22 cellular contexts compared by ENCODE assay signal in the genomic region with DNA sequence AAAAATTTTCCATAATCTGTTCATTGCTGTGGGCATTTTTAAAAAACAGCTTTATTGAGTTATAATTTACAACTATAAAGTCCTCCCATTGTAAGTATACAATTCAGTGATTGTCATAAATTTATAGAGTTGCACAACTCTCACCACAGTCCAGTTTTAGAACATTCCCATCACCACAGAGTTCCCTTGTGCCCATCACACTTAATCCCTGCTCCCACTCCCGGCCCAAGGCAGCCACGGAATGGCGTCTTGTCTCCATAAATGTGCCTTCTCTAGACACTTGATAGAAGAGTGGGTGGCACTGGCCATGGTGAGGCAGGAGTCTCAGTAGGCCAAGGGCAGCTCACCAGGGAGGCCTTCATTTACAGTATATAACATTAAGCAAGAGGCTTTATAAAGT. TPM values are rescaled to one million over a fixed set of nuclear protein-coding genes. Genes with fewer than 3 reads are reported as not detected.
"Had no signal": no experiment of that assay in that cellular context is flagged by ENCODE, and none has a peak within 500 bp of the region (broad histone marks: within the 10 kb centered on the region; RNA-seq: fewer than 3 reads in every experiment).

No MANE protein-coding gene starts in this region.

- H3K27ac ChIP-seq: gastroesophageal sphincter, heart left ventricle, left lung, tibial artery, vagina had no signal

- ATAC-seq: activated CD4-positive, CD25-positive, alpha-beta regulatory T cell treated with anti-CD3 and anti-CD28 coated beads, Interleukin-2, amount 50 U/mL, for 24 hours; activated naive CD8-positive, alpha-beta T cell treated with anti-CD3 and anti-CD28 coated beads, Interleukin-2, amount 50 U/mL, for 24 hours; gastroesophageal sphincter; heart left ventricle; left lung; mucosa of descending colon; naive thymus-derived CD8-positive, alpha-beta T cell; stimulated activated naive CD8-positive, alpha-beta T cell treated with anti-CD3 and anti-CD28 coated beads, Interleukin-15, Interleukin-2, amounts not matched to agents 100 U/mL and 50 U/mL, for 24 hours had no signal

- H3K27me3 ChIP-seq: dorsolateral prefrontal cortex, gastroesophageal sphincter, heart left ventricle, left lung, tibial artery, vagina had no signal

- H3K9me3 ChIP-seq: gastroesophageal sphincter, heart left ventricle, left lung, mucosa of descending colon, tibial artery, vagina had no signal

- DNase-seq: activated CD4-positive, alpha-beta T cell treated with anti-CD3 and anti-CD28 coated beads, Interleukin-2, amount 10 ng/mL, durations not matched to agents 7 days and 5 days; activated CD8-positive, alpha-beta memory T cell treated with anti-CD3 and anti-CD28 coated beads for 24 hours; activated CD8-positive, alpha-beta memory T cell treated with anti-CD3 and anti-CD28 coated beads, Interleukin-2, amount 50 U/mL, for 48 hours; activated effector memory CD4-positive, alpha-beta T cell treated with Interleukin-2 at 50 U/mL for 16 hours; activated naive CD4-positive, alpha-beta T cell treated with anti-CD3 and anti-CD28 coated beads, Interleukin-2, amount 10 ng/mL, durations not matched to agents 7 days and 5 days; activated naive CD8-positive, alpha-beta T cell treated with anti-CD3 and anti-CD28 coated beads, Interleukin-2, amount 50 U/mL, for 24 hours; activated T-cell treated with anti-CD3 and anti-CD28 coated beads, Interleukin-2, amount 50 U/mL, for 48 hours; heart left ventricle; left lung; mammary epithelial cell; mucosa of descending colon; naive thymus-derived CD8-positive, alpha-beta T cell; stimulated activated CD4-positive, alpha-beta T cell treated with anti-CD3 and anti-CD28 coated beads, Interleukin-2, amount 100 ng/mL, for 24 hours; stimulated activated naive CD8-positive, alpha-beta T cell treated with anti-CD3 and anti-CD28 coated beads, Interleukin-15, Interleukin-2, amounts not matched to agents 100 U/mL and 50 U/mL, for 24 hours; substantia nigra; tibial artery had no signal

- H3K36me3 ChIP-seq: vagina had no signal

- H3K4me3 ChIP-seq: dorsolateral prefrontal cortex, gastroesophageal sphincter, heart left ventricle, left lung, mucosa of descending colon, tibial artery, vagina had no signal

RNA-seq across cellular contexts. Expression of gene MKRN2OS, which starts 54.8 kb away (rescaled TPM):
- total RNA-seq: activated CD4-positive, alpha-beta T cell treated with anti-CD3 and anti-CD28 coated beads, Interleukin-2, amount 10 ng/mL, durations not matched to agents 7 days and 5 days; naive thymus-derived CD8-positive, alpha-beta T cell; skeletal muscle tissue; T-helper 1 cell treated with Interleukin-12 subunit alpha and Interleukin-12 subunit beta and Interleukin-4 antibody, amounts not matched to agents 30 ng/mL and 1 ng/mL, for 36 hours; vagina had no signal
- polyA plus RNA-seq: naive thymus-derived CD8-positive, alpha-beta T cell had no signal
